ENCODE assay signal across 10 cellular contexts in genomic region chr7:26195867-26196266, GRCh38. TPM values are rescaled to one million over a fixed set of nuclear protein-coding genes. Genes with fewer than 3 reads are reported as not detected.
DNase-seq lines count a peak whose midpoint lies in the region; ATAC-seq and TF ChIP-seq lines count a peak whose summit lies in the region.
"Had no signal": no experiment of that assay in that cellular context is flagged by ENCODE, and none has a peak within 500 bp of the region (broad histone marks: within the 10 kb centered on the region; RNA-seq: fewer than 3 reads in every experiment).

No MANE protein-coding gene starts in this region.

- H2BK15ac ChIP-seq in H9 (ENCODE audit: low read depth, low read length) = no peak overlapping the region

- H4K91ac ChIP-seq in H9 (ENCODE audit: insufficient read length, low read depth, low read length) = no peak overlapping the region

- no peak overlapping the region for H3K4me2 ChIP-seq in H9 (ENCODE audit: insufficient read depth, insufficient read length, low read length)

- no peak overlapping the region for H4K8ac ChIP-seq in H9 (replicated peaks; ENCODE audit: insufficient read length, low read depth, low read length)

- no peak overlapping the region for H3K18ac ChIP-seq in H9 (ENCODE audit: insufficient read length, low read depth, low read length)

- H2BK12ac ChIP-seq in H9 (ENCODE audit: insufficient read length, low read depth, low read length) = no peak overlapping the region

- peaks cover 47% of the 10 kb centered on the region for H3K79me2 ChIP-seq in H9 (ENCODE audit: insufficient read depth, low read length)

- DNase-seq in H9 (no peak), Peyer's patch (no peak), psoas muscle (no peak)
- DNase-seq: NCI-H2227 treated with DMSO at 0.1 percent for 48 hours; stimulated activated naive CD4-positive, alpha-beta T cell treated with Interleukin-2 at 50 U/mL for 16 hours had no signal

- H3K14ac ChIP-seq in H9 (ENCODE audit: insufficient read depth, low read length) = no peak overlapping the region

- H3T11ph ChIP-seq in H9 (ENCODE audit: low read length) = no peak overlapping the region

- TF ChIP-seq CTCF in H9 (conservative IDR thresholded peaks at IDR 0.05) (no peak), Peyer's patch (IDR thresholded peaks at IDR 0.05) (no peak), psoas muscle (IDR thresholded peaks at IDR 0.05) (no peak)

- ATAC-seq in psoas muscle = no peak
- ATAC-seq in GM19035 (IDR thresholded peaks at IDR 0.05; ENCODE audit: unreplicated experiment) = no peak
- ATAC-seq in HG02840 (IDR thresholded peaks at IDR 0.05; ENCODE audit: low FRiP score, unreplicated experiment) = no peak
- no peak for ATAC-seq in GM19324 (IDR thresholded peaks at IDR 0.05; ENCODE audit: low FRiP score, unreplicated experiment)
- ATAC-seq: sciatic nerve had no signal

- no CpG with 5 or more reads among the region's 6 CpGs for WGBS in H9 (ENCODE audit: extremely low coverage, insufficient read length, low lambda C conversion rate)
- WGBS in psoas muscle, 3 donors = 56 to 72% (median 63%) methylated on average over 6 of the region's 6 CpGs

- H3K9me3 ChIP-seq in H9 (ENCODE audit: control insufficient read depth, low read depth, low read length) = no peaks in the 10 kb centered on the region
- H3K9me3 ChIP-seq in Peyer's patch = no peaks in the 10 kb centered on the region
- H3K9me3 ChIP-seq in endocrine pancreas (ENCODE audit: control insufficient read depth, low read length) = no peaks in the 10 kb centered on the region
- no peaks in the 10 kb centered on the region for H3K9me3 ChIP-seq in psoas muscle

- peak overlapping the region; percentile 100 for H3K4me3 Mint-ChIP-seq in H9

- no peaks in the 10 kb centered on the region for H3K27me3 ChIP-seq in H9 (ENCODE audit: insufficient read depth, low read length)
- H3K27me3 ChIP-seq in Peyer's patch = no peaks in the 10 kb centered on the region
- no peaks in the 10 kb centered on the region for H3K27me3 ChIP-seq in endocrine pancreas (ENCODE audit: control insufficient read depth, insufficient read depth, low read length)
- no peaks in the 10 kb centered on the region for H3K27me3 ChIP-seq in psoas muscle (ENCODE audit: insufficient read depth in 3 of 3, low read length in 2 of 3)

- H3K27me3 Mint-ChIP-seq in H9 (ENCODE audit: low read depth) = peaks cover 9% of the 10 kb centered on the region

- H2AFZ ChIP-seq in H9 (ENCODE audit: low read length) = no peak overlapping the region

- no peak overlapping the region for H3K56ac ChIP-seq in H9 (ENCODE audit: insufficient read length, low read depth, low read length)

- H3K79me1 ChIP-seq in H9 (ENCODE audit: insufficient read depth, low read depth, low read length, poor library complexity, severe bottlenecking) = peaks cover 3% of the 10 kb centered on the region

- H2BK20ac ChIP-seq in H9 (ENCODE audit: low read depth, low read length, poor library complexity, severe bottlenecking) = no peak overlapping the region

- no peak overlapping the region for H2AK5ac ChIP-seq in H9 (ENCODE audit: insufficient read length, low read length)

- H3K36me3 ChIP-seq in Peyer's patch = peaks cover 0 to 68% (median 0%) of the 10 kb centered on the region in 3 donors
- peaks cover 5% of the 10 kb centered on the region for H3K36me3 ChIP-seq in endocrine pancreas (ENCODE audit: control insufficient read depth, insufficient read depth, low read length)
- H3K36me3 ChIP-seq in psoas muscle (ENCODE audit: insufficient read depth in 1 of 2, low read depth in 1 of 2) = peaks cover 14 to 80% of the 10 kb centered on the region in 2 donors

- no peak overlapping the region for H3K9ac ChIP-seq in H9 (ENCODE audit: extremely low read depth, insufficient read length, low read length)
- H3K9ac ChIP-seq in endocrine pancreas (ENCODE audit: control insufficient read depth, insufficient read depth, low read length) = peak overlapping the region; percentile 26

- H3K4me1 ChIP-seq in H9 (ENCODE audit: insufficient read depth, low read length) = peaks cover 2% of the 10 kb centered on the region
- peaks cover 6 to 58% (median 27%) of the 10 kb centered on the region in 4 donors for H3K4me1 ChIP-seq in Peyer's patch
- H3K4me1 ChIP-seq in endocrine pancreas (ENCODE audit: control insufficient read depth, insufficient read depth, low read length) = peaks cover 37% of the 10 kb centered on the region
- H3K4me1 ChIP-seq in psoas muscle = peaks cover 67% of the 10 kb centered on the region

- TF ChIP-seq POLR2A in Peyer's patch (IDR thresholded peaks at IDR 0.05) = no peak

- no peak overlapping the region for H3K4ac ChIP-seq in H9 (ENCODE audit: low read depth, low read length)

- no peak overlapping the region for H2BK5ac ChIP-seq in H9 (ENCODE audit: insufficient read length, low read length)

- no peak overlapping the region for H3K27ac ChIP-seq in H9 (ENCODE audit: insufficient read length, low read depth, low read length)
- peak overlapping the region in 2 of 4 donors; percentile 6 to 8 for H3K27ac ChIP-seq in Peyer's patch
- H3K27ac ChIP-seq in psoas muscle = peak overlapping the region; percentile 55

- peaks cover 15 to 21% of the 10 kb centered on the region in 2 experiments for H3K9me3 Mint-ChIP-seq in H9

- H4K20me1 ChIP-seq in H9 (ENCODE audit: control insufficient read depth, insufficient read depth, insufficient read length) = no peaks in the 10 kb centered on the region

- H3K27ac Mint-ChIP-seq in H9 = peak overlapping the region in 1 of 3 experiments; percentile 97; a peak in 3 of 7 replicates

- peaks cover 30 to 55% of the 10 kb centered on the region in 2 experiments for H3K4me1 Mint-ChIP-seq in H9

- H2BK120ac ChIP-seq in H9 (ENCODE audit: low read depth, low read length, poor library complexity, severe bottlenecking) = no peak overlapping the region

- peaks cover 91 to 96% (median 95%) of the 10 kb centered on the region in 3 experiments for H3K36me3 Mint-ChIP-seq in H9 (ENCODE audit: insufficient read depth in 1 of 3, low read depth in 3 of 3)

- H3K23ac ChIP-seq in H9 (ENCODE audit: insufficient read length, low read depth, low read length) = no peak overlapping the region

- H3K4me3 ChIP-seq in Peyer's patch (peak overlapping the region in 3 of 4 donors; percentile 1 to 100 (median 14)), endocrine pancreas (ENCODE audit: control insufficient read depth, insufficient read depth, low read length) (peak overlapping the region; percentile 100), psoas muscle (peak overlapping the region; percentile 90)

- H3K23me2 ChIP-seq in H9 (ENCODE audit: insufficient read length, low read depth, low read length, poor library complexity, severe bottlenecking) = no peaks in the 10 kb centered on the region

- no peak overlapping the region for H4K5ac ChIP-seq in H9 (ENCODE audit: insufficient read length, low read depth, low read length)

- intact Hi-C loops in psoas muscle (cut with DNase I) = loop anchor here in 1 of 2 donors (5.0 to 10.0 kb wide), 2 partner anchors 301 to 971 kb away; partner anchors contain the start of gene HOXA9

RNA-seq across cellular contexts. Expression of gene HNRNPA2B1, which starts 4.7 kb away (rescaled TPM):
- total RNA-seq in H9 (2021) (1,123 and 1,137 TPM in 2 replicates), Peyer's patch (100 to 1,000 TPM; 184 to 526 (median 228) TPM), psoas muscle (100 to 1,000 TPM; 323 to 482 (median 452) TPM)
- polyA plus RNA-seq in psoas muscle = 100 to 1,000 TPM; 515 to 688 (median 663) TPM

RNA-seq across cellular contexts. Expression of gene CBX3, which starts 5.7 kb away (rescaled TPM):
- 287 and 288 TPM in 2 replicates for total RNA-seq in H9 (2021)
- 100 to 1,000 TPM in 1 of 4 donors, 10 to 100 TPM in 3; 53.9 to 112 (median 68.6) TPM for total RNA-seq in Peyer's patch
- total RNA-seq in psoas muscle = 10 to 100 TPM; 45.3 to 84.9 (median 66.7) TPM
- polyA plus RNA-seq in psoas muscle = 10 to 100 TPM; 71.6 to 97.0 (median 83.9) TPM

RNA-seq across cellular contexts. Expression of gene NFE2L3, which starts 43.9 kb away (rescaled TPM):
- total RNA-seq in H9 (2021) (46.1 and 46.9 TPM in 2 replicates), Peyer's patch (10 to 100 TPM in 1 of 4 donors, 1 to 10 TPM in 3; 5.3 to 10.5 (median 6.6) TPM), psoas muscle (1 to 10 TPM in 1 of 4 donors, under 1 TPM in 3; 0.44 to 1.1 (median 0.78) TPM)
- polyA plus RNA-seq in psoas muscle = 1 to 10 TPM in 1 of 3 donors, under 1 TPM in 2; 0.70 to 1.1 (median 0.72) TPM

Comparison
In these comparisons a context has a peak if more than half of its experiments do, and no peak if none do; other contexts are left out.
1. H3K4me3 ChIP-seq: peak in every context shown above with its lines; median percentile 100 in endocrine pancreas; 90 in psoas muscle; 14 in Peyer's patch.